Comparison of ENCODE assay signal across 17 cellular contexts in the genomic region with DNA sequence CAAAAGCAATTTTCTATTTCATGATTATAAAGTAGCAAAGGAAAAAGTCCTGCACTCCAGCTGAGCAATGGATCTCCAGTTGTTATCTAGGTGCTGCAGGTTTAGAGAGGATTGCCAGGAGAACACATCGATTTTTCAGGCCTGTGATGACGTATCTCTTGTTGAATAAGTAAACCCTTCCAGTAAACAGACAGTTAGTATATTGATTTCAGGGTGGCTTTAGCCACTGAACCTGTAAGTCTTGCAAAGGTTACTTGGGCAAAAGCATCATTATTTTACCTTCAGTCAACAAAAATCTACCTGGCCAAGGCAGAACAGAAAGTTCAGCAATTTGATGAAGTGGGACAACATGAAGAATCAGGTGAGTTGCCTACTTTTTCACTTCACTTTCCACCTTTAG. TPM values are rescaled to one million over a fixed set of nuclear protein-coding genes. Genes with fewer than 3 reads are reported as not detected.
"Had no signal": no experiment of that assay in that cellular context is flagged by ENCODE, and none has a peak within 500 bp of the region (broad histone marks: within the 10 kb centered on the region; RNA-seq: fewer than 3 reads in every experiment).

No MANE protein-coding gene starts in this region.

- H3K27me3 ChIP-seq: brain microvascular endothelial cell, foreskin keratinocyte, upper lobe of left lung had no signal

- DNase-seq: activated B cell treated with CpG ODN at 0.5 μM for 24 hours; activated CD4-positive, alpha-beta T cell treated with anti-CD3 and anti-CD28 coated beads, Interleukin-2, amount 50 U/mL, for 1 hour; activated T-cell treated with anti-CD3 and anti-CD28 coated beads for 4 hours; brain microvascular endothelial cell; cerebellar nuclear complex; dermis blood vessel endothelial cell; endodermal cell; left cardiac atrium; nephron progenitor cell; retina; small intestine; T-helper 17 cell; upper lobe of left lung had no signal

- H3K36me3 ChIP-seq: brain microvascular endothelial cell, upper lobe of left lung had no signal

- ATAC-seq: esophagus mucosa, foreskin keratinocyte, left cardiac atrium, T-helper 17 cell had no signal

- H3K27ac ChIP-seq: brain microvascular endothelial cell, foreskin keratinocyte, upper lobe of left lung had no signal

- H3K4me3 ChIP-seq: upper lobe of left lung had no signal

- H3K9me3 ChIP-seq: upper lobe of left lung had no signal

RNA-seq across cellular contexts. Expression of a gene that starts 12.3 kb away (rescaled TPM):
- total RNA-seq: activated B cell treated with CpG ODN at 0.5 μM for 24 hours; activated CD8-positive, alpha-beta memory T cell treated with anti-CD3 and anti-CD28 coated beads for 36 hours; activated T-helper 2 cell treated with anti-CD3 and anti-CD28 coated beads, Interferon-gamma antibody, Interleukin-2, Interleukin-4, amounts not matched to agents 10 μg/mL and 5 μg/mL and 100 μg/mL, durations not matched to agents 14 hours and 24 hours and 36 hours; T-helper 17 cell had no signal
